ENCODE assay signal across 10 cellular contexts in the genomic region with DNA sequence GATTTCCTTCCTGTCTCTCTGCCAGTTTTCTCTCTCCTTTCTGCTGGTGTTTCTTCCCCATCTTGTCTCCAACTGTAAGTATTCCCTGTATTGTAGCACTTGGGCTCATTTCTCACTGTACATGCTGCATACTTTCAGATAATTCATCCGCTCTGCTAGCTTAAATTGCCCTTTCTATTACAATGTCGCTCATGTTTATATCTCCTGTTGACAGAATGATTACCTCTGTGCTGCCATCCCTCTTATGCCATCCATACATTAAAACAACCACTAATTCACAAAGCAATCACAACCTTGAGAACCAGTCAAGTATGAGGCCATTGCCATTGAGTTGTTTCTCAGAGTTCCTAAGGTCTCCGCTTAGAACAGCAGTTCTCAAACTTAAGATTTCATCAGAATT.
"Had no signal": no experiment of that assay in that cellular context is flagged by ENCODE, and none has a peak within 500 bp of the region (broad histone marks: within the 10 kb centered on the region; RNA-seq: fewer than 3 reads in every experiment).

No MANE protein-coding gene starts in this region.

- H3K27ac ChIP-seq: GM23248 had no signal

- H2AFZ ChIP-seq: GM23248 had no signal

- H3K36me3 ChIP-seq: HAP-1 had no signal

- DNase-seq: GM23248, GOT3, H7, H9, HCEC 1CT, HFFc6 had no signal

- FAIRE-seq: H1, H54 had no signal

- H3K9me3 ChIP-seq: HAP-1 had no signal

- H3K9ac ChIP-seq: GM23248 had no signal

- H3K4me3 ChIP-seq: GM23248, GM23338, HAP-1 had no signal

- H3K4me2 ChIP-seq: GM23338 had no signal
